In the genomic region with DNA sequence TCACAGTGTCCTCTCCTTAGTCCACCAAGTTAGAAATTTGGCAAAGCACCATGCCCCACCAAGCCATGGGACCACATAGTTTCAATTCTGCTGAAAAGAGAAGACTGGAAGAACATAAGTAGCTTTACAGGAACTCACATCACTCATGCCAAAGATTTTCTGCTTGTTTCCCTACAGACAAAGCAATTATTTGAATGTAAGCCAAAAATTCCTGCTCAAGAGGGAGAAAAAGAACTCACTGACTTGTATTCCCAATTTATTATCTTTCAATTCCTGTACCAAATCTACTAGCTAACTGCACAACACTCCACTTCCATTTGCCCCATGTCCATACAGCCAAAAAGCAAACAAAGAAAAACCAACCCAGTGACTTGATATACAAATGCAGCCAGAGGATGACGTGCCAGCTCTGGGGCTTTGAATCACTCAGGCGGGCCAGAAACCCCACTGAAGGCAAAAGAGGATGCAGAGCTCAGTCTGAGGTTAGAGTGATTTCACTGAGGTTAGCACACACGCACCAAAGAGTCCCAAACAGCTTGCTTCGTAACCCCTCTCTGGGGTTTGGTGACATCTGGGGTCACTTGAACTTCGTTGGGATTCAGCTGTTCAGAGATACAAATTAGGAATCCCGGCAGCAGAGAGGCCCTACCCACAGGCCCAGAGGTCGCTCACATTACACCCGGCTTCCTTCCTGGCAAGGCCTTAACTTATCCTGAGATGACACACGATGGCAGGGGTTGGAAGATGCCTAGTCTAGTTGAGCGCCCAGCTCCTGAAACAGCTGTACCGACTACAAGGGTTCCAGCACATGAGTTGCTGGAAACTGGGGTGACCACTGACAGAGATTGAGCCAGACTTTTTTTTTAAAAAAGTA, we compare ENCODE assay signal across 1 cellular context.
TF ChIP-seq lines count a peak whose summit lies in the region.

No MANE protein-coding gene starts in this region.

TF ChIP-seq in GM12878, 131 proteins besides CTCF, POLR2A, EP300 and RAD21 (continued from another document and continues in another):
- TF ChIP-seq, protein P1, sequence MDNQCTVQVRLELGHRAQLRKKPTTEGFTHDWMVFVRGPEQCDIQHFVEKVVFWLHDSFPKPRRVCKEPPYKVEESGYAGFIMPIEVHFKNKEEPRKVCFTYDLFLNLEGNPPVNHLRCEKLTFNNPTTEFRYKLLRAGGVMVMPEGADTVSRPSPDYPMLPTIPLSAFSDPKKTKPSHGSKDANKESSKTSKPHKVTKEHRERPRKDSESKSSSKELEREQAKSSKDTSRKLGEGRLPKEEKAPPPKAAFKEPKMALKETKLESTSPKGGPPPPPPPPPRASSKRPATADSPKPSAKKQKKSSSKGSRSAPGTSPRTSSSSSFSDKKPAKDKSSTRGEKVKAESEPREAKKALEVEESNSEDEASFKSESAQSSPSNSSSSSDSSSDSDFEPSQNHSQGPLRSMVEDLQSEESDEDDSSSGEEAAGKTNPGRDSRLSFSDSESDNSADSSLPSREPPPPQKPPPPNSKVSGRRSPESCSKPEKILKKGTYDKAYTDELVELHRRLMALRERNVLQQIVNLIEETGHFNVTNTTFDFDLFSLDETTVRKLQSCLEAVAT (IDR thresholded peaks at IDR 0.05), result peak; percentile 50
- TF ChIP-seq YBX1 (IDR thresholded peaks at IDR 0.05) (no peak), NR2C1 (IDR thresholded peaks at IDR 0.05) (peak; percentile 65), JUNB (IDR thresholded peaks at IDR 0.05) (peak; percentile 82), MEF2A (IDR thresholded peaks at IDR 0.05; ENCODE audit: insufficient read depth, low read depth, low read length) (peak; percentile 91), BMI1 (IDR thresholded peaks at IDR 0.05; ENCODE audit: borderline replicate concordance) (0 out of 2 replicates have a peak, but pooled peaks have one; percentile 29), NR2F1 (conservative IDR thresholded peaks at IDR 0.05) (peak; percentile 99), SRF (IDR thresholded peaks at IDR 0.05; ENCODE audit: low read depth in 2 of 2, low read length in 2 of 2) (peak in 1 of 2 experiments; percentile 82; a peak in 2 of 4 replicates), CREM (IDR thresholded peaks at IDR 0.05; ENCODE audit: low read depth) (peak; percentile 97), BHLHE40 (IDR thresholded peaks at IDR 0.05; ENCODE audit: borderline replicate concordance in 1 of 2, low read depth in 2 of 2, low read length in 1 of 2) (peak; percentile 78 to 81), HDGF (IDR thresholded peaks at IDR 0.05) (no peak), POLR2AphosphoS2 (IDR thresholded peaks at IDR 0.05; ENCODE audit: low read depth, low read length) (peak; percentile 77), JUND (IDR thresholded peaks at IDR 0.05; ENCODE audit: low read depth, low read length) (peak; percentile 48; the same call in 1 of the 2 replicates), NFXL1 (IDR thresholded peaks at IDR 0.05; ENCODE audit: borderline replicate concordance) (no peak), NFIC (IDR thresholded peaks at IDR 0.05; ENCODE audit: low read depth, low read length) (no peak), POLR2AphosphoS5 (IDR thresholded peaks at IDR 0.05; ENCODE audit: low read length) (peak; percentile 94; the same call in 1 of the 2 replicates), BRCA1 (IDR thresholded peaks at IDR 0.05; ENCODE audit: low read depth, low read length) (no peak), RBBP5 (conservative IDR thresholded peaks at IDR 0.05) (no peak), SPI1 (IDR thresholded peaks at IDR 0.05; ENCODE audit: borderline replicate concordance, insufficient read depth, low read depth, low read length) (peak; percentile 76), ZZZ3 (IDR thresholded peaks at IDR 0.05; ENCODE audit: control insufficient read depth, insufficient read length, low read depth) (no peak), IRF4 (IDR thresholded peaks at IDR 0.05; ENCODE audit: low read depth, low read length) (peak; percentile 81), NRF1 (conservative IDR thresholded peaks at IDR 0.05; ENCODE audit: low read depth, low read length) (no peak), KDM1A (IDR thresholded peaks at IDR 0.05; ENCODE audit: borderline replicate concordance) (no peak), SREBF2 (IDR thresholded peaks at IDR 0.05; ENCODE audit: low read length) (no peak), TCF12 (IDR thresholded peaks at IDR 0.05; ENCODE audit: low read depth, low read length) (peak; percentile 98), ATF7 (IDR thresholded peaks at IDR 0.05; ENCODE audit: low read depth) (peak; percentile 95), ZNF622 (IDR thresholded peaks at IDR 0.05) (no peak), SMAD1 (IDR thresholded peaks at IDR 0.05; ENCODE audit: low read depth, partially characterized antibody) (peak; percentile 86), BCL11A (IDR thresholded peaks at IDR 0.05; ENCODE audit: low read depth, low read length) (peak; percentile 98), RAD51 (IDR thresholded peaks at IDR 0.05) (no peak)
- TF ChIP-seq, protein P2, sequence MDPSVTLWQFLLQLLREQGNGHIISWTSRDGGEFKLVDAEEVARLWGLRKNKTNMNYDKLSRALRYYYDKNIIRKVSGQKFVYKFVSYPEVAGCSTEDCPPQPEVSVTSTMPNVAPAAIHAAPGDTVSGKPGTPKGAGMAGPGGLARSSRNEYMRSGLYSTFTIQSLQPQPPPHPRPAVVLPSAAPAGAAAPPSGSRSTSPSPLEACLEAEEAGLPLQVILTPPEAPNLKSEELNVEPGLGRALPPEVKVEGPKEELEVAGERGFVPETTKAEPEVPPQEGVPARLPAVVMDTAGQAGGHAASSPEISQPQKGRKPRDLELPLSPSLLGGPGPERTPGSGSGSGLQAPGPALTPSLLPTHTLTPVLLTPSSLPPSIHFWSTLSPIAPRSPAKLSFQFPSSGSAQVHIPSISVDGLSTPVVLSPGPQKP (IDR thresholded peaks at IDR 0.05; ENCODE audit: low read depth, low read length), result no peak
- TF ChIP-seq, protein P3, sequence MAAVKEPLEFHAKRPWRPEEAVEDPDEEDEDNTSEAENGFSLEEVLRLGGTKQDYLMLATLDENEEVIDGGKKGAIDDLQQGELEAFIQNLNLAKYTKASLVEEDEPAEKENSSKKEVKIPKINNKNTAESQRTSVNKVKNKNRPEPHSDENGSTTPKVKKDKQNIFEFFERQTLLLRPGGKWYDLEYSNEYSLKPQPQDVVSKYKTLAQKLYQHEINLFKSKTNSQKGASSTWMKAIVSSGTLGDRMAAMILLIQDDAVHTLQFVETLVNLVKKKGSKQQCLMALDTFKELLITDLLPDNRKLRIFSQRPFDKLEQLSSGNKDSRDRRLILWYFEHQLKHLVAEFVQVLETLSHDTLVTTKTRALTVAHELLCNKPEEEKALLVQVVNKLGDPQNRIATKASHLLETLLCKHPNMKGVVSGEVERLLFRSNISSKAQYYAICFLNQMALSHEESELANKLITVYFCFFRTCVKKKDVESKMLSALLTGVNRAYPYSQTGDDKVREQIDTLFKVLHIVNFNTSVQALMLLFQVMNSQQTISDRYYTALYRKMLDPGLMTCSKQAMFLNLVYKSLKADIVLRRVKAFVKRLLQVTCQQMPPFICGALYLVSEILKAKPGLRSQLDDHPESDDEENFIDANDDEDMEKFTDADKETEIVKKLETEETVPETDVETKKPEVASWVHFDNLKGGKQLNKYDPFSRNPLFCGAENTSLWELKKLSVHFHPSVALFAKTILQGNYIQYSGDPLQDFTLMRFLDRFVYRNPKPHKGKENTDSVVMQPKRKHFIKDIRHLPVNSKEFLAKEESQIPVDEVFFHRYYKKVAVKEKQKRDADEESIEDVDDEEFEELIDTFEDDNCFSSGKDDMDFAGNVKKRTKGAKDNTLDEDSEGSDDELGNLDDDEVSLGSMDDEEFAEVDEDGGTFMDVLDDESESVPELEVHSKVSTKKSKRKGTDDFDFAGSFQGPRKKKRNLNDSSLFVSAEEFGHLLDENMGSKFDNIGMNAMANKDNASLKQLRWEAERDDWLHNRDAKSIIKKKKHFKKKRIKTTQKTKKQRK (IDR thresholded peaks at IDR 0.05; ENCODE audit: low read depth, low read length), result no peak
- TF ChIP-seq, protein P4, sequence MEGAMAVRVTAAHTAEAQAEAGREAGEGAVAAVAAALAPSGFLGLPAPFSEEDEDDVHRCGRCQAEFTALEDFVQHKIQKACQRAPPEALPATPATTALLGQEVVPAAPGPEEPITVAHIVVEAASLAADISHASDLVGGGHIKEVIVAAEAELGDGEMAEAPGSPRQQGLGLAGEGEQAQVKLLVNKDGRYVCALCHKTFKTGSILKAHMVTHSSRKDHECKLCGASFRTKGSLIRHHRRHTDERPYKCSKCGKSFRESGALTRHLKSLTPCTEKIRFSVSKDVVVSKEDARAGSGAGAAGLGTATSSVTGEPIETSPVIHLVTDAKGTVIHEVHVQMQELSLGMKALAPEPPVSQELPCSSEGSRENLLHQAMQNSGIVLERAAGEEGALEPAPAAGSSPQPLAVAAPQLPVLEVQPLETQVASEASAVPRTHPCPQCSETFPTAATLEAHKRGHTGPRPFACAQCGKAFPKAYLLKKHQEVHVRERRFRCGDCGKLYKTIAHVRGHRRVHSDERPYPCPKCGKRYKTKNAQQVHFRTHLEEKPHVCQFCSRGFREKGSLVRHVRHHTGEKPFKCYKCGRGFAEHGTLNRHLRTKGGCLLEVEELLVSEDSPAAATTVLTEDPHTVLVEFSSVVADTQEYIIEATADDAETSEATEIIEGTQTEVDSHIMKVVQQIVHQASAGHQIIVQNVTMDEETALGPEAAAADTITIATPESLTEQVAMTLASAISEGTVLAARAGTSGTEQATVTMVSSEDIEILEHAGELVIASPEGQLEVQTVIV (IDR thresholded peaks at IDR 0.05; ENCODE audit: borderline replicate concordance, partially characterized antibody), result no peak
- TF ChIP-seq, protein P5, sequence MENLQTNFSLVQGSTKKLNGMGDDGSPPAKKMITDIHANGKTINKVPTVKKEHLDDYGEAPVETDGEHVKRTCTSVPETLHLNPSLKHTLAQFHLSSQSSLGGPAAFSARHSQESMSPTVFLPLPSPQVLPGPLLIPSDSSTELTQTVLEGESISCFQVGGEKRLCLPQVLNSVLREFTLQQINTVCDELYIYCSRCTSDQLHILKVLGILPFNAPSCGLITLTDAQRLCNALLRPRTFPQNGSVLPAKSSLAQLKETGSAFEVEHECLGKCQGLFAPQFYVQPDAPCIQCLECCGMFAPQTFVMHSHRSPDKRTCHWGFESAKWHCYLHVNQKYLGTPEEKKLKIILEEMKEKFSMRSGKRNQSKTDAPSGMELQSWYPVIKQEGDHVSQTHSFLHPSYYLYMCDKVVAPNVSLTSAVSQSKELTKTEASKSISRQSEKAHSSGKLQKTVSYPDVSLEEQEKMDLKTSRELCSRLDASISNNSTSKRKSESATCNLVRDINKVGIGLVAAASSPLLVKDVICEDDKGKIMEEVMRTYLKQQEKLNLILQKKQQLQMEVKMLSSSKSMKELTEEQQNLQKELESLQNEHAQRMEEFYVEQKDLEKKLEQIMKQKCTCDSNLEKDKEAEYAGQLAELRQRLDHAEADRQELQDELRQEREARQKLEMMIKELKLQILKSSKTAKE (IDR thresholded peaks at IDR 0.05; ENCODE audit: low read depth, poor library complexity, severe bottlenecking), result peak; percentile 97
- TF ChIP-seq, protein P6, sequence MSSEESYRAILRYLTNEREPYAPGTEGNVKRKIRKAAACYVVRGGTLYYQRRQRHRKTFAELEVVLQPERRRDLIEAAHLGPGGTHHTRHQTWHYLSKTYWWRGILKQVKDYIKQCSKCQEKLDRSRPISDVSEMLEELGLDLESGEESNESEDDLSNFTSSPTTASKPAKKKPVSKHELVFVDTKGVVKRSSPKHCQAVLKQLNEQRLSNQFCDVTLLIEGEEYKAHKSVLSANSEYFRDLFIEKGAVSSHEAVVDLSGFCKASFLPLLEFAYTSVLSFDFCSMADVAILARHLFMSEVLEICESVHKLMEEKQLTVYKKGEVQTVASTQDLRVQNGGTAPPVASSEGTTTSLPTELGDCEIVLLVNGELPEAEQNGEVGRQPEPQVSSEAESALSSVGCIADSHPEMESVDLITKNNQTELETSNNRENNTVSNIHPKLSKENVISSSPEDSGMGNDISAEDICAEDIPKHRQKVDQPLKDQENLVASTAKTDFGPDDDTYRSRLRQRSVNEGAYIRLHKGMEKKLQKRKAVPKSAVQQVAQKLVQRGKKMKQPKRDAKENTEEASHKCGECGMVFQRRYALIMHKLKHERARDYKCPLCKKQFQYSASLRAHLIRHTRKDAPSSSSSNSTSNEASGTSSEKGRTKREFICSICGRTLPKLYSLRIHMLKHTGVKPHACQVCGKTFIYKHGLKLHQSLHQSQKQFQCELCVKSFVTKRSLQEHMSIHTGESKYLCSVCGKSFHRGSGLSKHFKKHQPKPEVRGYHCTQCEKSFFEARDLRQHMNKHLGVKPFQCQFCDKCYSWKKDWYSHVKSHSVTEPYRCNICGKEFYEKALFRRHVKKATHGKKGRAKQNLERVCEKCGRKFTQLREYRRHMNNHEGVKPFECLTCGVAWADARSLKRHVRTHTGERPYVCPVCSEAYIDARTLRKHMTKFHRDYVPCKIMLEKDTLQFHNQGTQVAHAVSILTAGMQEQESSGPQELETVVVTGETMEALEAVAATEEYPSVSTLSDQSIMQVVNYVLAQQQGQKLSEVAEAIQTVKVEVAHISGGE (CRISPR knock-in tag; IDR thresholded peaks at IDR 0.05), result no peak
- TF ChIP-seq, protein P7, sequence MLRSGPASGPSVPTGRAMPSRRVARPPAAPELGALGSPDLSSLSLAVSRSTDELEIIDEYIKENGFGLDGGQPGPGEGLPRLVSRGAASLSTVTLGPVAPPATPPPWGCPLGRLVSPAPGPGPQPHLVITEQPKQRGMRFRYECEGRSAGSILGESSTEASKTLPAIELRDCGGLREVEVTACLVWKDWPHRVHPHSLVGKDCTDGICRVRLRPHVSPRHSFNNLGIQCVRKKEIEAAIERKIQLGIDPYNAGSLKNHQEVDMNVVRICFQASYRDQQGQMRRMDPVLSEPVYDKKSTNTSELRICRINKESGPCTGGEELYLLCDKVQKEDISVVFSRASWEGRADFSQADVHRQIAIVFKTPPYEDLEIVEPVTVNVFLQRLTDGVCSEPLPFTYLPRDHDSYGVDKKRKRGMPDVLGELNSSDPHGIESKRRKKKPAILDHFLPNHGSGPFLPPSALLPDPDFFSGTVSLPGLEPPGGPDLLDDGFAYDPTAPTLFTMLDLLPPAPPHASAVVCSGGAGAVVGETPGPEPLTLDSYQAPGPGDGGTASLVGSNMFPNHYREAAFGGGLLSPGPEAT (IDR thresholded peaks at IDR 0.05; ENCODE audit: low read depth), result peak; percentile 89
- TF ChIP-seq, protein P8, sequence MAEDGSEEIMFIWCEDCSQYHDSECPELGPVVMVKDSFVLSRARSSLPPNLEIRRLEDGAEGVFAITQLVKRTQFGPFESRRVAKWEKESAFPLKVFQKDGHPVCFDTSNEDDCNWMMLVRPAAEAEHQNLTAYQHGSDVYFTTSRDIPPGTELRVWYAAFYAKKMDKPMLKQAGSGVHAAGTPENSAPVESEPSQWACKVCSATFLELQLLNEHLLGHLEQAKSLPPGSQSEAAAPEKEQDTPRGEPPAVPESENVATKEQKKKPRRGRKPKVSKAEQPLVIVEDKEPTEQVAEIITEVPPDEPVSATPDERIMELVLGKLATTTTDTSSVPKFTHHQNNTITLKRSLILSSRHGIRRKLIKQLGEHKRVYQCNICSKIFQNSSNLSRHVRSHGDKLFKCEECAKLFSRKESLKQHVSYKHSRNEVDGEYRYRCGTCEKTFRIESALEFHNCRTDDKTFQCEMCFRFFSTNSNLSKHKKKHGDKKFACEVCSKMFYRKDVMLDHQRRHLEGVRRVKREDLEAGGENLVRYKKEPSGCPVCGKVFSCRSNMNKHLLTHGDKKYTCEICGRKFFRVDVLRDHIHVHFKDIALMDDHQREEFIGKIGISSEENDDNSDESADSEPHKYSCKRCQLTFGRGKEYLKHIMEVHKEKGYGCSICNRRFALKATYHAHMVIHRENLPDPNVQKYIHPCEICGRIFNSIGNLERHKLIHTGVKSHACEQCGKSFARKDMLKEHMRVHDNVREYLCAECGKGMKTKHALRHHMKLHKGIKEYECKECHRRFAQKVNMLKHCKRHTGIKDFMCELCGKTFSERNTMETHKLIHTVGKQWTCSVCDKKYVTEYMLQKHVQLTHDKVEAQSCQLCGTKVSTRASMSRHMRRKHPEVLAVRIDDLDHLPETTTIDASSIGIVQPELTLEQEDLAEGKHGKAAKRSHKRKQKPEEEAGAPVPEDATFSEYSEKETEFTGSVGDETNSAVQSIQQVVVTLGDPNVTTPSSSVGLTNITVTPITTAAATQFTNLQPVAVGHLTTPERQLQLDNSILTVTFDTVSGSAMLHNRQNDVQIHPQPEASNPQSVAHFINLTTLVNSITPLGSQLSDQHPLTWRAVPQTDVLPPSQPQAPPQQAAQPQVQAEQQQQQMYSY (CRISPR knock-in tag; IDR thresholded peaks at IDR 0.05), result no peak
